In genomic region chr3:17009831-17010230, GRCh38 we compare ENCODE assay signal across 28 cellular contexts.
"Had no signal": no experiment of that assay in that cellular context is flagged by ENCODE, and none has a peak within 500 bp of the region (broad histone marks: within the 10 kb centered on the region; RNA-seq: fewer than 3 reads in every experiment).

No MANE protein-coding gene starts in this region.

- H3K4me1 ChIP-seq: ascending aorta, breast epithelium had no signal

- H3K36me3 ChIP-seq: breast epithelium, colonic mucosa had no signal

- H3K9me3 ChIP-seq: ascending aorta, breast epithelium, colonic mucosa, esophagus muscularis mucosa had no signal

- H3K27me3 ChIP-seq: ascending aorta, breast epithelium, cardiac muscle cell, colonic mucosa, dorsolateral prefrontal cortex, esophagus muscularis mucosa had no signal

- ATAC-seq: activated CD4-positive, alpha-beta T cell treated with anti-CD3 and anti-CD28 coated beads for 36 hours; activated CD8-positive, alpha-beta memory T cell treated with anti-CD3 and anti-CD28 coated beads, Interleukin-2, amount 10 ng/mL, durations not matched to agents 7 days and 5 days; activated CD8-positive, alpha-beta T cell treated with anti-CD3 and anti-CD28 coated beads, Interleukin-2, amount 10 ng/mL, durations not matched to agents 7 days and 5 days; activated naive CD4-positive, alpha-beta T cell treated with anti-CD3 and anti-CD28 coated beads, Interleukin-2, amount 50 U/mL, for 72 hours; activated T-cell treated with anti-CD3 and anti-CD28 coated beads, Interleukin-2, amount 50 U/mL, for 72 hours had no signal

- H3K4me3 ChIP-seq: ascending aorta, breast epithelium, cardiac muscle cell, colonic mucosa, dorsolateral prefrontal cortex, esophagus muscularis mucosa had no signal

- DNase-seq: activated CD4-positive, alpha-beta memory T cell treated with anti-CD3 and anti-CD28 coated beads for 36 hours; activated CD4-positive, alpha-beta T cell treated with anti-CD3 and anti-CD28 coated beads for 36 hours; activated CD4-positive, alpha-beta T cell treated with anti-CD3 and anti-CD28 coated beads, Interleukin-2, amount 10 ng/mL, durations not matched to agents 24 days and 14 days; activated CD4-positive, CD25-positive, alpha-beta regulatory T cell; activated CD4-positive, CD25-positive, alpha-beta regulatory T cell treated with anti-CD3 and anti-CD28 coated beads, Interleukin-2, amount 50 U/mL, for 72 hours; activated CD8-positive, alpha-beta memory T cell treated with anti-CD3 and anti-CD28 coated beads, Interleukin-2, amount 10 ng/mL, durations not matched to agents 7 days and 5 days; activated CD8-positive, alpha-beta memory T cell treated with anti-CD3 and anti-CD28 coated beads, Interleukin-2, amount 50 U/mL, for 4 hours; activated CD8-positive, alpha-beta T cell treated with anti-CD3 and anti-CD28 coated beads, Interleukin-2, amount 10 ng/mL, durations not matched to agents 7 days and 5 days; activated gamma-delta T cell; activated naive CD4-positive, alpha-beta T cell; activated naive CD4-positive, alpha-beta T cell treated with anti-CD3 and anti-CD28 coated beads, Interleukin-2, amount 10 ng/mL, durations not matched to agents 7 days and 5 days; activated naive CD8-positive, alpha-beta T cell treated with anti-CD3 and anti-CD28 coated beads, Interleukin-2, amount 10 ng/mL, durations not matched to agents 7 days and 5 days; activated T-cell treated with anti-CD3 and anti-CD28 coated beads, Interleukin-2, amount 50 U/mL, for 24 hours; activated T-cell treated with anti-CD3 and anti-CD28 coated beads, Interleukin-2, amount 50 U/mL, for 72 hours; central memory CD4-positive, alpha-beta T cell; cerebellar nuclear complex; colonic mucosa; dorsolateral prefrontal cortex; effector memory CD4-positive, alpha-beta T cell; erythroblast; head of caudate nucleus; hippocampal formation; T-helper 2 cell had no signal
